10 cellular contexts compared by ENCODE assay signal in genomic region chr11:10454506-10454901, GRCh38. TPM values are rescaled to one million over a fixed set of nuclear protein-coding genes. Genes with fewer than 3 reads are reported as not detected.
A peak's percentile ranks its signal among the peaks of the same experiment; 100 is the strongest.
DNase-seq lines count a peak whose midpoint lies in the region; ATAC-seq and TF ChIP-seq lines count a peak whose summit lies in the region.
"Had no signal": no experiment of that assay in that cellular context is flagged by ENCODE, and none has a peak within 500 bp of the region (broad histone marks: within the 10 kb centered on the region; RNA-seq: fewer than 3 reads in every experiment).

No MANE protein-coding gene starts in this region.

- no peaks in the 10 kb centered on the region for H3K9me3 Mint-ChIP-seq in central memory CD8-positive, alpha-beta T cell
- H3K9me3 Mint-ChIP-seq in osteocyte (ENCODE audit: unreplicated experiment): no peaks in the 10 kb centered on the region

- no peaks in the 10 kb centered on the region for H3K27me3 Mint-ChIP-seq in central memory CD8-positive, alpha-beta T cell
- no peaks in the 10 kb centered on the region for H3K27me3 Mint-ChIP-seq in osteocyte (ENCODE audit: unreplicated experiment)

- peaks cover 53% of the 10 kb centered on the region for H3K4me1 ChIP-seq in DND-41 (ENCODE audit: insufficient read depth, low read length)

- H3K36me3 Mint-ChIP-seq in central memory CD8-positive, alpha-beta T cell (ENCODE audit: insufficient read depth): peaks cover 12% of the 10 kb centered on the region
- no peaks in the 10 kb centered on the region for H3K36me3 Mint-ChIP-seq in osteocyte (ENCODE audit: unreplicated experiment)

- no peaks in the 10 kb centered on the region for H3K36me3 ChIP-seq in DND-41 (ENCODE audit: insufficient read depth, low read length)
- H3K36me3 ChIP-seq: tibial artery had no signal

- H3K27me3 ChIP-seq in DND-41 (ENCODE audit: insufficient read depth, low read length, poor library complexity): peaks cover 9% of the 10 kb centered on the region

- peaks cover 86% of the 10 kb centered on the region for H3K4me1 Mint-ChIP-seq in central memory CD8-positive, alpha-beta T cell
- H3K4me1 Mint-ChIP-seq in osteocyte (ENCODE audit: unreplicated experiment): peaks cover 36% of the 10 kb centered on the region

- H3K9ac ChIP-seq in DND-41 (ENCODE audit: low read depth, low read length): no peak overlapping the region

- no peaks in the 10 kb centered on the region for H4K20me1 ChIP-seq in DND-41 (ENCODE audit: insufficient read depth, low read length)

- no peak overlapping the region for H2AFZ ChIP-seq in DND-41 (ENCODE audit: low read depth, low read length)

- DNase-seq in DND-41 (no peak), M059J (ENCODE audit: low read depth) (peak; percentile 14), osteocyte (ENCODE audit: extremely low spot score, unreplicated experiment) (no peak)
- no peak for DNase-seq in central memory CD8-positive, alpha-beta T cell (ENCODE audit: low spot score in 2 of 2)
- DNase-seq: activated CD4-positive, CD25-positive, alpha-beta regulatory T cell; NCI-H2107; tibial artery had no signal

- ATAC-seq in DND-41 (ENCODE audit: insufficient read depth, low read depth): no peak
- no peak for ATAC-seq in central memory CD8-positive, alpha-beta T cell (replicated peaks; ENCODE audit: extremely low read depth, poor library complexity, severe bottlenecking)
- no peak for ATAC-seq in GM19452 (IDR thresholded peaks at IDR 0.05; ENCODE audit: unreplicated experiment)
- no peak for ATAC-seq in HG03457 (IDR thresholded peaks at IDR 0.05; ENCODE audit: unreplicated experiment)
- ATAC-seq in HG03097 (IDR thresholded peaks at IDR 0.05; ENCODE audit: low FRiP score, unreplicated experiment): no peak

- TF ChIP-seq CTCF in DND-41 (IDR thresholded peaks at IDR 0.05; ENCODE audit: borderline replicate concordance, extremely low read depth, low read length, poor library complexity, severe bottlenecking) (no peak), osteocyte (IDR thresholded peaks at IDR 0.05) (no peak)

- peak overlapping the region; percentile 90 for H3K27ac Mint-ChIP-seq in central memory CD8-positive, alpha-beta T cell (ENCODE audit: low read depth)
- peak overlapping the region; percentile 71 for H3K27ac Mint-ChIP-seq in osteocyte (ENCODE audit: unreplicated experiment)

- H3K9me3 ChIP-seq in DND-41 (ENCODE audit: insufficient read depth, low read length, severe bottlenecking): no peaks in the 10 kb centered on the region
- H3K9me3 ChIP-seq: tibial artery had no signal

- peaks cover 21% of the 10 kb centered on the region for H3K79me2 ChIP-seq in DND-41 (ENCODE audit: insufficient read depth, low read length)

- H3K4me2 ChIP-seq in DND-41 (ENCODE audit: insufficient read depth, low read length): no peak overlapping the region

- H3K27ac ChIP-seq in DND-41 (ENCODE audit: low read length): peak overlapping the region; percentile 90; the same call in 1 of the 2 replicates
- H3K27ac ChIP-seq: tibial artery had no signal

- no peak overlapping the region for H3K4me3 ChIP-seq in DND-41 (ENCODE audit: low read depth in 1 of 2, low read length in 2 of 2)
- H3K4me3 ChIP-seq: tibial artery had no signal

- peak overlapping the region; percentile 16 for H3K4me3 Mint-ChIP-seq in central memory CD8-positive, alpha-beta T cell
- H3K4me3 Mint-ChIP-seq in osteocyte (ENCODE audit: unreplicated experiment): no peak overlapping the region

RNA-seq across cellular contexts. Expression of gene AMPD3, which starts 0.6 kb away (rescaled TPM):
- total RNA-seq in M059J (2014; rRNA removed; shearing (Covaris generic)): 11.8 and 17.2 TPM in 2 replicates
- total RNA-seq in osteocyte: 5.3 and 6.2 TPM in 2 replicates
